27 cellular contexts compared by ENCODE assay signal in genomic region chr19:22914646-22915045, GRCh38.
"Had no signal": no experiment of that assay in that cellular context is flagged by ENCODE, and none has a peak within 500 bp of the region (broad histone marks: within the 10 kb centered on the region; RNA-seq: fewer than 3 reads in every experiment).

No MANE protein-coding gene starts in this region.

- H3K4me1 Mint-ChIP-seq: stimulated activated memory B cell treated with anti-CD40 and anti-IgM and Interleukin-4, amounts not matched to agents 10 μg/mL and 1 μg/mL and 100 μg/mL, for 72 hours; stimulated activated naive B cell treated with anti-CD40 and anti-IgM and Interleukin-4, amounts not matched to agents 10 μg/mL and 1 μg/mL and 100 μg/mL, for 72 hours; stimulated activated naive CD8-positive, alpha-beta T cell treated with anti-CD3 and anti-CD28 coated beads, Interleukin-15, amount 100 ng/mL, for 72 hours had no signal

- H3K4me3 ChIP-seq: stomach, suprapubic skin, testis, thoracic aorta, thyroid gland, tibial artery, tibial nerve, transverse colon, upper lobe of left lung, upper lobe of right lung, uterus, vagina had no signal

- H3K27ac ChIP-seq: stomach, suprapubic skin, testis, thoracic aorta, thyroid gland, tibial artery, tibial nerve, transverse colon, upper lobe of left lung, upper lobe of right lung, uterus, vagina had no signal

- ATAC-seq: stimulated activated memory B cell treated with anti-CD40 and anti-IgM and Interleukin-4, amounts not matched to agents 10 μg/mL and 1 μg/mL and 100 μg/mL, for 72 hours; stimulated activated naive B cell treated with anti-CD40 and anti-IgM and Interleukin-4, amounts not matched to agents 10 μg/mL and 1 μg/mL and 100 μg/mL, for 72 hours; stimulated activated naive CD8-positive, alpha-beta T cell treated with anti-CD3 and anti-CD28 coated beads, Interleukin-15, amount 100 ng/mL, for 72 hours; stimulated activated naive CD8-positive, alpha-beta T cell treated with anti-CD3 and anti-CD28 coated beads, Interleukin-15, Interleukin-2, amounts not matched to agents 100 U/mL and 50 U/mL, for 24 hours; upper lobe of right lung had no signal

- H3K27ac Mint-ChIP-seq: stimulated activated memory B cell treated with anti-CD40 and anti-IgM and Interleukin-4, amounts not matched to agents 10 μg/mL and 1 μg/mL and 100 μg/mL, for 72 hours; stimulated activated naive B cell treated with anti-CD40 and anti-IgM and Interleukin-4, amounts not matched to agents 10 μg/mL and 1 μg/mL and 100 μg/mL, for 72 hours; stimulated activated naive CD8-positive, alpha-beta T cell treated with anti-CD3 and anti-CD28 coated beads, Interleukin-15, amount 100 ng/mL, for 72 hours; stimulated activated naive CD8-positive, alpha-beta T cell treated with anti-CD3 and anti-CD28 coated beads, Interleukin-15, Interleukin-2, amounts not matched to agents 100 ng/mL and 50 ng/mL, for 24 hours; type B pancreatic cell had no signal

- DNase-seq: stimulated activated CD4-positive, alpha-beta T cell treated with anti-CD3 and anti-CD28 coated beads, Interleukin-2, amount 100 ng/mL, for 24 hours; stimulated activated CD4-positive, alpha-beta T cell treated with anti-CD3 and anti-CD28 coated beads, Interleukin-2, amount 100 ng/mL, for 48 hours; stimulated activated CD4-positive, alpha-beta T cell treated with anti-CD3 and anti-CD28 coated beads, Interleukin-4, amount 100 ng/mL, for 1 hour; stimulated activated CD4-positive, alpha-beta T cell treated with anti-CD3 and anti-CD28 coated beads, Interleukin-4, amount 100 ng/mL, for 24 hours; stimulated activated CD4-positive, alpha-beta T cell treated with anti-CD3 and anti-CD28 coated beads, Interleukin-4, amount 100 ng/mL, for 4 hours; stimulated activated CD8-positive, alpha-beta memory T cell treated with anti-CD3 and anti-CD28 coated beads, Interleukin-4, amount 100 ng/mL, for 48 hours; stimulated activated naive B cell treated with anti-CD40 and anti-IgM and Interleukin-4, amounts not matched to agents 10 μg/mL and 1 μg/mL and 100 μg/mL, for 72 hours; stimulated activated naive CD4-positive, alpha-beta T cell; stimulated activated naive CD4-positive, alpha-beta T cell treated with Interleukin-2 at 50 U/mL for 16 hours; stimulated activated naive CD8-positive, alpha-beta T cell treated with anti-CD3 and anti-CD28 coated beads, Interleukin-15, amount 100 ng/mL, for 72 hours; stimulated activated naive CD8-positive, alpha-beta T cell treated with anti-CD3 and anti-CD28 coated beads, Interleukin-15, Interleukin-2, amounts not matched to agents 100 U/mL and 50 U/mL, for 24 hours; stomach; substantia nigra; testis; thyroid gland; tibial artery; transverse colon; upper lobe of left lung; upper lobe of right lung; uterus had no signal

- H3K36me3 ChIP-seq: stomach, suprapubic skin, thoracic aorta, thyroid gland, tibial artery, tibial nerve, transverse colon, upper lobe of left lung, upper lobe of right lung, uterus, vagina had no signal

- H3K27me3 ChIP-seq: stomach, suprapubic skin, testis, thyroid gland, tibial artery, tibial nerve, transverse colon, upper lobe of left lung, upper lobe of right lung, uterus, vagina had no signal

- H3K36me3 Mint-ChIP-seq: stimulated activated memory B cell treated with anti-CD40 and anti-IgM and Interleukin-4, amounts not matched to agents 10 μg/mL and 1 μg/mL and 100 μg/mL, for 72 hours; stimulated activated naive B cell treated with anti-CD40 and anti-IgM and Interleukin-4, amounts not matched to agents 10 μg/mL and 1 μg/mL and 100 μg/mL, for 72 hours; type B pancreatic cell had no signal

- H3K4me1 ChIP-seq: stomach, suprapubic skin, testis, thyroid gland, tibial artery, tibial nerve, transverse colon, upper lobe of left lung, upper lobe of right lung, uterus, vagina had no signal

- H3K9me3 ChIP-seq: testis, thoracic aorta, thyroid gland, tibial artery, upper lobe of right lung, uterus, vagina had no signal

- H3K4me3 Mint-ChIP-seq: stimulated activated memory B cell treated with anti-CD40 and anti-IgM and Interleukin-4, amounts not matched to agents 10 μg/mL and 1 μg/mL and 100 μg/mL, for 72 hours; stimulated activated naive B cell treated with anti-CD40 and anti-IgM and Interleukin-4, amounts not matched to agents 10 μg/mL and 1 μg/mL and 100 μg/mL, for 72 hours; stimulated activated naive CD8-positive, alpha-beta T cell treated with anti-CD3 and anti-CD28 coated beads, Interleukin-15, amount 100 ng/mL, for 72 hours; stimulated activated naive CD8-positive, alpha-beta T cell treated with anti-CD3 and anti-CD28 coated beads, Interleukin-15, Interleukin-2, amounts not matched to agents 100 ng/mL and 50 ng/mL, for 24 hours; type B pancreatic cell had no signal
